In the genomic region with DNA sequence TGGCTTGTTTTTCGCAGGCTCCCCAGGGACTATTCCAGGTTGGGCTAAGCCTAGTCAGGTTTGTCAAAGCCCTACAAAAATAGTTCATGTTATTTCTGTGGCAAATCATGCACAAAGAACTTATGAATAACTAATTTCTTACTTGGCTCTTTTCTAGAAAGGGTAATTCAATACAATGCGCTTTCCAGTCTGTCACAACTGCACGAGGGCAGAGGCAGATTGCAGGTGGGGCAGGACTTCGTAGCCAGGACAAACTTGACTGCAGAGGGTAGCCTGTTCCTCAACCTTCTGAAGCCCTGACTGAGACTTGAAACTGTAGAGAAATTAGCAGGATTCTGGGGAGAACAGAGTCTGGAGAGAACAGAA, we compare ENCODE assay signal across 13 cellular contexts.
DNase-seq lines count a peak whose midpoint lies in the region; ATAC-seq and TF ChIP-seq lines count a peak whose summit lies in the region.
"Had no signal": no experiment of that assay in that cellular context is flagged by ENCODE, and none has a peak within 500 bp of the region (broad histone marks: within the 10 kb centered on the region; RNA-seq: fewer than 3 reads in every experiment).

No MANE protein-coding gene starts in this region.

- H3K4me1 ChIP-seq in mucosa of descending colon (ENCODE audit: low read depth) (no peaks in the 10 kb centered on the region), lower lobe of right lung (peaks cover 18% of the 10 kb centered on the region)
- H3K4me1 ChIP-seq: HAP-1, parathyroid adenoma had no signal

- intact Hi-C loops in mucosa of descending colon (cut with DNase I, micrococcal nuclease) (no loop called here), lower lobe of right lung (cut with DNase I) (no loop called here)

- H3K36me3 ChIP-seq in mucosa of descending colon (ENCODE audit: low read depth): no peaks in the 10 kb centered on the region
- H3K36me3 ChIP-seq in lower lobe of right lung: no peaks in the 10 kb centered on the region
- H3K36me3 ChIP-seq: HAP-1 had no signal

- peak; percentile 51 for ATAC-seq in GM18868 (IDR thresholded peaks at IDR 0.05; ENCODE audit: unreplicated experiment)
- ATAC-seq in GM21717 (IDR thresholded peaks at IDR 0.05; ENCODE audit: unreplicated experiment): peak; percentile 47
- peak; percentile 28 for ATAC-seq in HG03457 (IDR thresholded peaks at IDR 0.05; ENCODE audit: unreplicated experiment)
- ATAC-seq in mucosa of descending colon: peak; percentile 51
- no peak for ATAC-seq in lower lobe of right lung

- DNase-seq in mucosa of descending colon (no peak), NCI-H146 treated with DMSO at 0.1 percent for 48 hours (lab: John Stamatoyannopoulos, UW; ENCODE audit: unreplicated experiment) (no peak), lower lobe of right lung (no peak), SHP77 (lab: John Stamatoyannopoulos, UW) (no peak), CD1c-positive myeloid dendritic cell (ENCODE audit: extremely low spot score) (no peak)
- DNase-seq: kidney glomerular epithelial cell; NCI-H2171 treated with DMSO at 0.1 percent for 48 hours; stimulated activated CD4-positive, alpha-beta T cell treated with anti-CD3 and anti-CD28 coated beads, Interleukin-4, amount 100 ng/mL, for 24 hours had no signal

- H3K9me3 ChIP-seq in mucosa of descending colon: peaks cover 6% of the 10 kb centered on the region
- H3K9me3 ChIP-seq in lower lobe of right lung: no peaks in the 10 kb centered on the region
- H3K9me3 ChIP-seq: HAP-1 had no signal

- TF ChIP-seq CTCF in mucosa of descending colon (IDR thresholded peaks at IDR 0.05): no peak
- no peak for TF ChIP-seq CTCF in lower lobe of right lung (IDR thresholded peaks at IDR 0.05)

- no peaks in the 10 kb centered on the region for H3K27me3 ChIP-seq in lower lobe of right lung (ENCODE audit: low read depth)

- no peak overlapping the region for H3K27ac ChIP-seq in lower lobe of right lung

- H3K4me3 ChIP-seq in mucosa of descending colon: no peak overlapping the region
- H3K4me3 ChIP-seq in lower lobe of right lung: no peak overlapping the region
- H3K4me3 ChIP-seq: HAP-1 had no signal

Comparison
In these comparisons a context has a peak if more than half of its experiments do, and no peak if none do; other contexts are left out.
1. ATAC-seq: peak in GM18868 (single experiment), GM21717 (single experiment), HG03457 (single experiment) and mucosa of descending colon (single experiment); none in lower lobe of right lung (0 of 2).